In the genomic region with DNA sequence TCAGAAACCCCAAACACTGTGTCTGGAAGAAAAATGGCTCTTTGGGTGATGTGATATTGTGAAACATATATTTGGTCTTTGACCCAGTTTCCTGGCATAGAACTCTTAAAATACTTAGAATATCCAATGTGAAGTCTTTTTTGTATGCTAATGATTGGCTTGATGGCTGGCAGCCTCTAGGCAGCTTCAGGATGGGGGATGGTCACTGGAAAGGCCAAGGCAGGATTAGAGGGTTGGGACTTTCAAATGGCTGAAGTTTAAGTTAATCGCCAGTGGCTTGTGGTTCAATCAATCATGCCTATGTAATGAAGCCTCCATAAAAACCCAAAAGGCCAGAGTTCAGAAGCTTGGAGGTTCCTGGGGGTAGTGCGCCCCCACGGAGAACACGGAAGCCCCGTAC, we compare ENCODE assay signal across 22 cellular contexts. TPM values are rescaled to one million over a fixed set of nuclear protein-coding genes. Genes with fewer than 3 reads are reported as not detected.
"Had no signal": no experiment of that assay in that cellular context is flagged by ENCODE, and none has a peak within 500 bp of the region (broad histone marks: within the 10 kb centered on the region; RNA-seq: fewer than 3 reads in every experiment).

No MANE protein-coding gene starts in this region.

- H3K36me3 Mint-ChIP-seq: memory B cell; natural killer cell treated with Interleukin-12 subunit alpha and Interleukin-12 subunit beta and Interleukin-15 and Interleukin-18, amount 100 ng/mL, for 72 hours had no signal

- H3K9me3 Mint-ChIP-seq: memory B cell; natural killer cell treated with Interleukin-12 subunit alpha and Interleukin-12 subunit beta and Interleukin-15 and Interleukin-18, amount 100 ng/mL, for 72 hours had no signal

- H3K4me3 Mint-ChIP-seq: memory B cell; natural killer cell treated with Interleukin-12 subunit alpha and Interleukin-12 subunit beta and Interleukin-15 and Interleukin-18, amount 100 ng/mL, for 72 hours had no signal

- DNase-seq: effector memory CD4-positive, alpha-beta T cell; esophagus squamous epithelium; foreskin fibroblast; glutamatergic neuron; kidney; left cardiac atrium; left ventricle myocardium inferior; lower lobe of right lung; midbrain; occipital lobe; pancreas; right cardiac atrium; small intestine; stimulated activated CD4-positive, alpha-beta T cell treated with anti-CD3 and anti-CD28 coated beads, Interleukin-12 subunit alpha, Interleukin-12 subunit beta, amount 100 ng/mL, for 4 hours; stimulated activated naive CD4-positive, alpha-beta T cell; upper lobe of left lung; uterus had no signal

- H3K4me3 ChIP-seq: esophagus squamous epithelium, gastroesophageal sphincter, left ventricle myocardium inferior, lower lobe of right lung, pancreas, upper lobe of left lung, uterus had no signal

- H3K4me1 Mint-ChIP-seq: memory B cell had no signal

- H3K27ac ChIP-seq: esophagus squamous epithelium, gastroesophageal sphincter, left ventricle myocardium inferior, lower lobe of right lung, pancreas, upper lobe of left lung, uterus had no signal

- ATAC-seq: gastroesophageal sphincter; left cardiac atrium; lower lobe of right lung; natural killer cell treated with Interleukin-12 subunit alpha and Interleukin-12 subunit beta and Interleukin-15 and Interleukin-18, amount 100 ng/mL, for 72 hours; pancreas; right cardiac atrium had no signal

- H3K27me3 ChIP-seq: esophagus squamous epithelium, gastroesophageal sphincter, upper lobe of left lung, uterus had no signal

- H3K9me3 ChIP-seq: esophagus squamous epithelium, gastroesophageal sphincter, left ventricle myocardium inferior, lower lobe of right lung, pancreas, upper lobe of left lung, uterus had no signal

- H3K27ac Mint-ChIP-seq: memory B cell; natural killer cell treated with Interleukin-12 subunit alpha and Interleukin-12 subunit beta and Interleukin-15 and Interleukin-18, amount 100 ng/mL, for 72 hours; progenitor cell of endocrine pancreas had no signal

- H3K4me1 ChIP-seq: esophagus squamous epithelium, gastroesophageal sphincter, left ventricle myocardium inferior, lower lobe of right lung, pancreas, upper lobe of left lung, uterus had no signal

- H3K36me3 ChIP-seq: esophagus squamous epithelium, gastroesophageal sphincter, left ventricle myocardium inferior, lower lobe of right lung, pancreas, upper lobe of left lung, uterus had no signal

RNA-seq across cellular contexts. Expression of gene ESX1, which starts 33.5 kb away (rescaled TPM):
- total RNA-seq: epithelial cell of proximal tubule; esophagus squamous epithelium; gastroesophageal sphincter; kidney; left cardiac atrium; left ventricle myocardium inferior; lower lobe of right lung; natural killer cell treated with Interleukin-12 subunit alpha and Interleukin-12 subunit beta and Interleukin-15 and Interleukin-18, amount 100 ng/mL, for 72 hours; occipital lobe; pancreas; progenitor cell of endocrine pancreas; right cardiac atrium; upper lobe of left lung had no signal
